In the genomic region with DNA sequence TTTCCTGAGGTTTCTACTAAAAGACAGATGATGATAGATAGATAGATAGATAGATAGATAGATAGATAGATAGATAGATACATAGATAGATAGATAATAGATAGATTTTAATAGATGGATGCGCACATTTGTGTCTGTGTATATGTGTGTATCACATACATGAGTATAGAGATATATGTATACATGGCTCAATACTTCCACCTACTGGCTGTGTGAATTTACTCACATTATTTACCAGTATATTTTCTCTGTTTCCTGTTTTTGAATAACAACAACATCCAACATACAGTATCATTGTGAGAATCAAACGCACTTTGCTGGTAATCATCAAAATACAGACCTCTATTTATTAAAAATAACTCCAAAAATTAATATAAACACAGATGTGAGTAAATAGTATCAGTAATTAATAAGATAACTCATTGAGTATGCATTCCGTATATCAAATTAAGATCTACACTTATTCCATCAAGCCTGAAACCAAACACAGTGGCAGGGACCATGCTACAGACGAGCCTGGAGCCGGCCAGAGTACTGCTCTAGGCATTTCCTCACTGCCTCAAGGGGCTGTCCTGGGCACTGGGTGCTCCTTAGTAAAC, we compare ENCODE assay signal across 8 cellular contexts.
DNase-seq lines count a peak whose midpoint lies in the region; ATAC-seq and TF ChIP-seq lines count a peak whose summit lies in the region.

No MANE protein-coding gene starts in this region.

- no peaks in the 10 kb centered on the region for H3K27me3 ChIP-seq in WERI-Rb-1 (ENCODE audit: insufficient read depth, low read depth, severe bottlenecking)
- H3K27me3 ChIP-seq in hepatocyte, result no peaks in the 10 kb centered on the region

- no peaks in the 10 kb centered on the region for H3K79me2 ChIP-seq in hepatocyte

- H3K4me1 ChIP-seq in hepatocyte (ENCODE audit: insufficient read depth), result no peaks in the 10 kb centered on the region

- 0 out of 2 replicates have a peak, but pooled peaks have one; percentile 8 for TF ChIP-seq CTCF in WERI-Rb-1 (IDR thresholded peaks at IDR 0.05; ENCODE audit: low read depth, low read length)
- peak; percentile 72 for TF ChIP-seq CTCF in hepatocyte (IDR thresholded peaks at IDR 0.05; ENCODE audit: poor library complexity)
- TF ChIP-seq CTCF in omental fat pad (IDR thresholded peaks at IDR 0.05), result no peak

- H3K27ac ChIP-seq in WERI-Rb-1 (no peak overlapping the region), hepatocyte (no peak overlapping the region)

- H2AFZ ChIP-seq in hepatocyte, result no peak overlapping the region

- H3K9me3 ChIP-seq in WERI-Rb-1 (ENCODE audit: severe bottlenecking), result no peaks in the 10 kb centered on the region
- no peaks in the 10 kb centered on the region for H3K9me3 ChIP-seq in hepatocyte (ENCODE audit: low read depth)

- H3K9me2 ChIP-seq in hepatocyte (replicated peaks; ENCODE audit: insufficient read depth), result no peaks in the 10 kb centered on the region

- peak; percentile 72 to 73 for DNase-seq in NCI-H2081 (lab: John Stamatoyannopoulos, UW)
- no peak for DNase-seq in WERI-Rb-1
- DNase-seq in hepatocyte (ENCODE audit: low spot score), result peak; percentile 68
- DNase-seq in activated CD4-positive, CD25-positive, alpha-beta regulatory T cell treated with anti-CD3 and anti-CD28 coated beads, Interleukin-2, amount 50 U/mL, for 72 hours, result no peak
- no peak for DNase-seq in omental fat pad (ENCODE audit: low spot score)
- no peak for DNase-seq in GF-D8 (lab: John Stamatoyannopoulos, UW)

- ATAC-seq in GM18498 (IDR thresholded peaks at IDR 0.05; ENCODE audit: unreplicated experiment) (peak; percentile 67), HG02678 (IDR thresholded peaks at IDR 0.05; ENCODE audit: unreplicated experiment) (peak; percentile 66), omental fat pad (ENCODE audit: low FRiP score) (no peak)

- no peak overlapping the region for H3K4me2 ChIP-seq in hepatocyte

- H4K20me1 ChIP-seq in hepatocyte (ENCODE audit: insufficient read depth, poor library complexity, severe bottlenecking), result no peaks in the 10 kb centered on the region

- 57% methylated on average over 5 of the region's 5 CpGs for WGBS in hepatocyte (ENCODE audit: low lambda C conversion rate, missing lambda C conversion rate)

- no peaks in the 10 kb centered on the region for H3K36me3 ChIP-seq in WERI-Rb-1
- no peaks in the 10 kb centered on the region for H3K36me3 ChIP-seq in hepatocyte (replicated peaks; ENCODE audit: insufficient read depth, low read depth)

- H3K4me3 ChIP-seq in WERI-Rb-1 (ENCODE audit: low read depth, low read length), result no peak overlapping the region
- H3K4me3 ChIP-seq in hepatocyte, result no peak overlapping the region

Comparison
In these comparisons a context has a peak if more than half of its experiments do, and no peak if none do; other contexts are left out.
1. DNase-seq: peak in NCI-H2081 (2 of 2) and hepatocyte (single experiment); none in WERI-Rb-1 (single experiment), activated CD4-positive, CD25-positive, alpha-beta regulatory T cell treated with anti-CD3 and anti-CD28 coated beads, Interleukin-2, amount 50 U/mL, for 72 hours (single experiment), omental fat pad (single experiment) and GF-D8 (single experiment).
2. CTCF ChIP-seq: peak in WERI-Rb-1 (single experiment) and hepatocyte (single experiment); none in omental fat pad (0 of 3).